Comparison of ENCODE assay signal across 11 cellular contexts in genomic region chr13:24187185-24187584, GRCh38. TPM values are rescaled to one million over a fixed set of nuclear protein-coding genes. Genes with fewer than 3 reads are reported as not detected.
DNase-seq lines count a peak whose midpoint lies in the region; ATAC-seq and TF ChIP-seq lines count a peak whose summit lies in the region.
"Had no signal": no experiment of that assay in that cellular context is flagged by ENCODE, and none has a peak within 500 bp of the region (broad histone marks: within the 10 kb centered on the region; RNA-seq: fewer than 3 reads in every experiment).

No MANE protein-coding gene starts in this region.

- no peaks in the 10 kb centered on the region for H4K20me1 ChIP-seq in osteoblast (ENCODE audit: insufficient read depth, low read length)

- no peaks in the 10 kb centered on the region for H3K79me2 ChIP-seq in osteoblast (ENCODE audit: insufficient read depth, low read length)

- H3K27ac ChIP-seq in cingulate gyrus (ENCODE audit: low read depth, low read length) (peak overlapping the region; percentile 47), osteoblast (ENCODE audit: low read depth, low read length) (no peak overlapping the region), RWPE1 (no peak overlapping the region)

- no peaks in the 10 kb centered on the region for H3K4me1 ChIP-seq in osteoblast (ENCODE audit: insufficient read depth, low read length)

- no peak overlapping the region for H3K4me3 Mint-ChIP-seq in activated CD4-positive, alpha-beta T cell treated with anti-CD3 and anti-CD28 coated beads for 36 hours

- peak; percentile 94 for ATAC-seq in activated CD4-positive, alpha-beta T cell treated with anti-CD3 and anti-CD28 coated beads for 36 hours
- ATAC-seq in SK-N-SH treated with all-trans-retinoic acid at 6 μM for 48 hours, result peak; percentile 77
- no peak for ATAC-seq in HG02571 (IDR thresholded peaks at IDR 0.05; ENCODE audit: unreplicated experiment)
- ATAC-seq: HCT116 had no signal

- H3K9me3 Mint-ChIP-seq in activated CD4-positive, alpha-beta T cell treated with anti-CD3 and anti-CD28 coated beads for 36 hours (ENCODE audit: low read depth), result peaks cover 1% of the 10 kb centered on the region

- H3K4me1 Mint-ChIP-seq in activated CD4-positive, alpha-beta T cell treated with anti-CD3 and anti-CD28 coated beads for 36 hours, result peaks cover 28% of the 10 kb centered on the region

- CTCF ChIA-PET in activated CD4-positive, alpha-beta T cell treated with anti-CD3 and anti-CD28 coated beads for 36 hours (lab: Charles Lee), result interaction anchor here (1.1 kb wide), 1 partner anchor 134 kb away, joined by 4 read pairs; no protein-coding TSS in a partner anchor
- CTCF ChIA-PET in RWPE1 (lab: Yijun Ruan, JAX), result interaction anchor here (0.6 kb wide), 2 partner anchors 53 to 168 kb away, joined by 3 to 6 read pairs; no protein-coding TSS in a partner anchor

- peak overlapping the region; percentile 10 for H3K27ac Mint-ChIP-seq in activated CD4-positive, alpha-beta T cell treated with anti-CD3 and anti-CD28 coated beads for 36 hours

- no peak overlapping the region for H3K4me3 ChIP-seq in osteoblast (ENCODE audit: insufficient read depth, low read length)

- TF ChIP-seq CTCF in osteoblast (IDR thresholded peaks at IDR 0.05; ENCODE audit: extremely low read depth, low read depth, low read length), result no peak
- TF ChIP-seq CTCF in RWPE1 (conservative IDR thresholded peaks at IDR 0.05; ENCODE audit: low read depth), result no peak

- H3K36me3 ChIP-seq in osteoblast (ENCODE audit: insufficient read depth, low read length), result no peaks in the 10 kb centered on the region

- H3K36me3 Mint-ChIP-seq in activated CD4-positive, alpha-beta T cell treated with anti-CD3 and anti-CD28 coated beads for 36 hours (ENCODE audit: low read depth), result peaks cover 1% of the 10 kb centered on the region

- H3K27me3 ChIP-seq in osteoblast (ENCODE audit: insufficient read depth, low read length), result no peaks in the 10 kb centered on the region

- H3K9me3 ChIP-seq in osteoblast (ENCODE audit: low read depth, low read length), result no peaks in the 10 kb centered on the region

- H3K27me3 Mint-ChIP-seq in activated CD4-positive, alpha-beta T cell treated with anti-CD3 and anti-CD28 coated beads for 36 hours, result no peaks in the 10 kb centered on the region

- POLR2A ChIA-PET in activated CD4-positive, alpha-beta T cell treated with anti-CD3 and anti-CD28 coated beads for 36 hours (lab: Charles Lee), result interaction anchor here (0.6 kb wide), 1 partner anchor 444 kb away, joined by 3 read pairs; no protein-coding TSS in a partner anchor
- POLR2A ChIA-PET in RWPE1 (lab: Yijun Ruan, JAX; ENCODE audit: low non-redundant PET), result no interaction called here

- H3K4me2 ChIP-seq in osteoblast (ENCODE audit: insufficient read depth, low read length), result no peak overlapping the region

- H2AFZ ChIP-seq in osteoblast (ENCODE audit: low read length), result no peak overlapping the region

- DNase-seq in activated CD4-positive, alpha-beta T cell treated with anti-CD3 and anti-CD28 coated beads for 36 hours, result peak; percentile 43
- no peak for DNase-seq in activated CD4-positive, alpha-beta T cell treated with anti-CD3 and anti-CD28 coated beads, Interleukin-2, amount 50 U/mL, for 1 hour
- peak; percentile 47 for DNase-seq in osteoblast (ENCODE audit: insufficient read length, low spot score, missing footprints)
- no peak for DNase-seq in RWPE1 (ENCODE audit: low spot score)
- DNase-seq in iPS-NIHi7 (ENCODE audit: extremely low spot score), result no peak
- DNase-seq: aorta, DMS153 had no signal

- intact Hi-C loops in activated CD4-positive, alpha-beta T cell treated with anti-CD3 and anti-CD28 coated beads for 36 hours (cut with DNase I, micrococcal nuclease), result loop anchor here (1.0 to 5.0 kb wide), 2 partner anchors 27 to 90 kb away; partner anchors contain the start of gene SPATA13 (in 1 of the 2)

TF ChIP-seq in SK-N-SH treated with all-trans-retinoic acid at 6 μM for 48 hours, 23 proteins besides CTCF, POLR2A, EP300 and RAD21:
- TF ChIP-seq TSHZ2 (CRISPR knock-in tag; IDR thresholded peaks at IDR 0.05), result no peak

RNA-seq across cellular contexts. Expression of gene SPATA13, which starts 26.7 kb away (rescaled TPM):
- total RNA-seq in activated CD4-positive, alpha-beta T cell treated with anti-CD3 and anti-CD28 coated beads for 36 hours, result 10 to 100 TPM; 47.6 to 51.5 TPM
- total RNA-seq in osteoblast, result 37.7 and 40.2 TPM in 2 replicates

Comparison
In these comparisons a context has a peak if more than half of its experiments do, and no peak if none do; other contexts are left out.
1. DNase-seq: peak in activated CD4-positive, alpha-beta T cell treated with anti-CD3 and anti-CD28 coated beads for 36 hours (single experiment) and osteoblast (single experiment); none in activated CD4-positive, alpha-beta T cell treated with anti-CD3 and anti-CD28 coated beads, Interleukin-2, amount 50 U/mL, for 1 hour (single experiment), RWPE1 (single experiment) and iPS-NIHi7 (single experiment).